In genomic region chr21:30717105-30717504, GRCh38 we compare ENCODE assay signal across 33 cellular contexts. TPM values are rescaled to one million over a fixed set of nuclear protein-coding genes. Genes with fewer than 3 reads are reported as not detected.
DNase-seq lines count a peak whose midpoint lies in the region; ATAC-seq and TF ChIP-seq lines count a peak whose summit lies in the region.
"Had no signal": no experiment of that assay in that cellular context is flagged by ENCODE, and none has a peak within 500 bp of the region (broad histone marks: within the 10 kb centered on the region; RNA-seq: fewer than 3 reads in every experiment).

No MANE protein-coding gene starts in this region.

- in situ Hi-C loops in SK-MEL-5 (cut with HindIII; ENCODE audit: low pct_unique_long_range_greater_than_20kb, low sequenced_read_pairs) = no loop called here

- TF ChIP-seq CTCF in smooth muscle cell (IDR thresholded peaks at IDR 0.05; ENCODE audit: borderline replicate concordance, insufficient read depth, poor library complexity, severe bottlenecking) = no peak

- H3K36me3 Mint-ChIP-seq in activated naive CD4-positive, alpha-beta T cell treated with anti-CD3 and anti-CD28 coated beads, Interleukin-2, amount 50 U/mL, for 24 hours = no peaks in the 10 kb centered on the region
- peaks cover 3% of the 10 kb centered on the region for H3K36me3 Mint-ChIP-seq in activated naive CD8-positive, alpha-beta T cell treated with anti-CD3 and anti-CD28 coated beads for 36 hours
- H3K36me3 Mint-ChIP-seq: CD8-positive, alpha-beta memory T cell; mesothelial cell of epicardium; naive B cell had no signal

- 85% methylated on average over 2 of the region's 2 CpGs for WGBS in smooth muscle cell (ENCODE audit: low lambda C conversion rate)

- DNase-seq in activated naive CD4-positive, alpha-beta T cell treated with Interleukin-2 at 50 U/mL for 16 hours = no peak
- peak; percentile 1 for DNase-seq in SK-MEL-5 (ENCODE audit: low read depth, low spot score)
- no peak for DNase-seq in activated naive CD8-positive, alpha-beta T cell treated with anti-CD3 and anti-CD28 coated beads for 36 hours
- DNase-seq in smooth muscle cell (lab: John Stamatoyannopoulos, UW; ENCODE audit: unreplicated experiment) = no peak
- DNase-seq in iPS-NIHi11 (ENCODE audit: low spot score) = no peak
- DNase-seq: activated T-cell treated with anti-CD3 and anti-CD28 coated beads, Interleukin-2, amount 50 U/mL, for 1 hour; body of pancreas; CD8-positive, alpha-beta memory T cell; erythroblast; kidney; left ventricle myocardium superior; naive B cell; NCI-H1436; NCI-H2081 treated with DMSO at 0.1 percent for 48 hours; NCI-H2227 treated with DMSO at 0.1 percent for 48 hours; NCI-H69; Peyer's patch; posterior cingulate gyrus; right cardiac atrium; SIG-M5; stimulated activated CD4-positive, alpha-beta T cell treated with anti-CD3 and anti-CD28 coated beads, Interleukin-1b, Interleukin-23, amount 100 ng/mL, for 48 hours; stimulated activated naive CD8-positive, alpha-beta T cell treated with anti-CD3 and anti-CD28 coated beads, Interleukin-15, amount 100 ng/mL, for 72 hours had no signal

- no peaks in the 10 kb centered on the region for H3K27me3 ChIP-seq in smooth muscle cell (ENCODE audit: low read depth)
- H3K27me3 ChIP-seq: body of pancreas, Peyer's patch had no signal

- H3K4me3 Mint-ChIP-seq in activated naive CD4-positive, alpha-beta T cell treated with anti-CD3 and anti-CD28 coated beads, Interleukin-2, amount 50 U/mL, for 24 hours = no peak overlapping the region
- no peak overlapping the region for H3K4me3 Mint-ChIP-seq in activated naive CD8-positive, alpha-beta T cell treated with anti-CD3 and anti-CD28 coated beads for 36 hours
- H3K4me3 Mint-ChIP-seq: CD8-positive, alpha-beta memory T cell; central memory CD8-positive, alpha-beta T cell; dendritic cell treated with granulocyte-macrophage colony-stimulating factor and Interleukin-4, amounts not matched to agents 40 ng/mL and 50 ng/mL, for 4 days; GM23338; mesothelial cell of epicardium; naive B cell; stimulated activated naive CD8-positive, alpha-beta T cell treated with anti-CD3 and anti-CD28 coated beads, Interleukin-15, amount 100 ng/mL, for 72 hours had no signal

- H3K9me3 ChIP-seq in smooth muscle cell (replicated peaks; ENCODE audit: low read depth) = no peaks in the 10 kb centered on the region
- H3K9me3 ChIP-seq: body of pancreas, Peyer's patch had no signal

- H3K36me3 ChIP-seq in smooth muscle cell (ENCODE audit: low read depth) = no peaks in the 10 kb centered on the region
- H3K36me3 ChIP-seq: Peyer's patch had no signal

- H3K4me3 ChIP-seq in smooth muscle cell = no peak overlapping the region
- H3K4me3 ChIP-seq: body of pancreas, GM23338, Peyer's patch had no signal

- H3K4me1 ChIP-seq in smooth muscle cell (ENCODE audit: low read depth) = no peaks in the 10 kb centered on the region
- H3K4me1 ChIP-seq: body of pancreas, Peyer's patch had no signal

- peaks cover 39% of the 10 kb centered on the region for H3K4me1 Mint-ChIP-seq in activated naive CD4-positive, alpha-beta T cell treated with anti-CD3 and anti-CD28 coated beads, Interleukin-2, amount 50 U/mL, for 24 hours
- peaks cover 19% of the 10 kb centered on the region for H3K4me1 Mint-ChIP-seq in activated naive CD8-positive, alpha-beta T cell treated with anti-CD3 and anti-CD28 coated beads for 36 hours
- H3K4me1 Mint-ChIP-seq: central memory CD8-positive, alpha-beta T cell; GM23338; mesothelial cell of epicardium; naive B cell had no signal

- peak overlapping the region; percentile 97 for H3K27ac Mint-ChIP-seq in activated naive CD4-positive, alpha-beta T cell treated with anti-CD3 and anti-CD28 coated beads, Interleukin-2, amount 50 U/mL, for 24 hours
- H3K27ac Mint-ChIP-seq in activated naive CD8-positive, alpha-beta T cell treated with anti-CD3 and anti-CD28 coated beads for 36 hours = peak overlapping the region; percentile 83
- H3K27ac Mint-ChIP-seq: dendritic cell treated with granulocyte-macrophage colony-stimulating factor and Interleukin-4, amounts not matched to agents 40 ng/mL and 50 ng/mL, for 4 days; GM23338; mesothelial cell of epicardium had no signal

- no peaks in the 10 kb centered on the region for H3K79me2 ChIP-seq in smooth muscle cell (ENCODE audit: low read depth)

- H3K9me3 Mint-ChIP-seq in activated naive CD4-positive, alpha-beta T cell treated with anti-CD3 and anti-CD28 coated beads, Interleukin-2, amount 50 U/mL, for 24 hours = peaks cover 13% of the 10 kb centered on the region
- H3K9me3 Mint-ChIP-seq in activated naive CD8-positive, alpha-beta T cell treated with anti-CD3 and anti-CD28 coated beads for 36 hours = peaks cover 6% of the 10 kb centered on the region
- H3K9me3 Mint-ChIP-seq: central memory CD8-positive, alpha-beta T cell; GM23338 had no signal

- no peak for ATAC-seq in HG03342 (IDR thresholded peaks at IDR 0.05; ENCODE audit: unreplicated experiment)
- ATAC-seq: activated CD4-positive, CD25-positive, alpha-beta regulatory T cell treated with anti-CD3 and anti-CD28 coated beads, Interleukin-2, amount 50 U/mL, for 24 hours; body of pancreas; GM23338; HepG2; left ventricle myocardium superior; right cardiac atrium; stimulated activated naive CD8-positive, alpha-beta T cell treated with anti-CD3 and anti-CD28 coated beads, Interleukin-15, amount 100 ng/mL, for 72 hours had no signal

- no peak overlapping the region for H3K4me2 ChIP-seq in smooth muscle cell
- H3K4me2 ChIP-seq: GM23338 had no signal

- no peaks in the 10 kb centered on the region for H3F3A ChIP-seq in smooth muscle cell (ENCODE audit: low read depth)

- no peak overlapping the region for H2AFZ ChIP-seq in smooth muscle cell (ENCODE audit: low read depth)
- H2AFZ ChIP-seq: GM23338 had no signal

- no peaks in the 10 kb centered on the region for H4K20me1 ChIP-seq in smooth muscle cell (ENCODE audit: low read depth)

- H3K27me3 Mint-ChIP-seq in activated naive CD4-positive, alpha-beta T cell treated with anti-CD3 and anti-CD28 coated beads, Interleukin-2, amount 50 U/mL, for 24 hours = no peaks in the 10 kb centered on the region
- no peaks in the 10 kb centered on the region for H3K27me3 Mint-ChIP-seq in activated naive CD8-positive, alpha-beta T cell treated with anti-CD3 and anti-CD28 coated beads for 36 hours
- H3K27me3 Mint-ChIP-seq: central memory CD8-positive, alpha-beta T cell; dendritic cell treated with granulocyte-macrophage colony-stimulating factor and Interleukin-4, amounts not matched to agents 40 ng/mL and 50 ng/mL, for 4 days; naive B cell; stimulated activated naive CD8-positive, alpha-beta T cell treated with anti-CD3 and anti-CD28 coated beads, Interleukin-15, amount 100 ng/mL, for 72 hours had no signal

- no peak overlapping the region for H3K9ac ChIP-seq in smooth muscle cell (ENCODE audit: low read depth)

- H3K27ac ChIP-seq in smooth muscle cell (ENCODE audit: low read depth) = peak overlapping the region; percentile 80
- H3K27ac ChIP-seq: body of pancreas, Peyer's patch had no signal

RNA-seq across cellular contexts. Expression of gene KRTAP21-3, which starts 1.5 kb away (rescaled TPM):
- not detected in 2 replicates for total RNA-seq in SK-MEL-5 (2014; rRNA removed; shearing (Covaris generic))
- polyA plus RNA-seq in SK-MEL-5 (2015; cell fraction: cytosol; rRNA removed) = not detected in 2 replicates
- not detected in 2 replicates for polyA plus RNA-seq in SK-MEL-5 (2015; cell fraction: nucleus; rRNA removed)
- not detected for total RNA-seq in activated naive CD8-positive, alpha-beta T cell treated with anti-CD3 and anti-CD28 coated beads for 36 hours
- not detected in 2 replicates for total RNA-seq in smooth muscle cell
- not detected in 2 replicates for polyA plus RNA-seq in smooth muscle cell
- total RNA-seq: activated CD8-positive, alpha-beta memory T cell treated with anti-CD3 and anti-CD28 coated beads for 36 hours; body of pancreas; CD8-positive, alpha-beta memory T cell; GM23338; HepG2; kidney; left ventricle myocardium superior; mesothelial cell of epicardium; Peyer's patch; right cardiac atrium had no signal
- polyA plus RNA-seq: BJ; CD8-positive, alpha-beta memory T cell; GM23338; HepG2; right cardiac atrium; thymus had no signal

RNA-seq across cellular contexts. Expression of gene KRTAP21-2, which starts 30.0 kb away (rescaled TPM):
- total RNA-seq in SK-MEL-5 (2014; rRNA removed; shearing (Covaris generic)) = not detected in 2 replicates
- not detected in 2 replicates for polyA plus RNA-seq in SK-MEL-5 (2015; cell fraction: cytosol; rRNA removed)
- not detected in 2 replicates for polyA plus RNA-seq in SK-MEL-5 (2015; cell fraction: nucleus; rRNA removed)
- total RNA-seq in activated naive CD8-positive, alpha-beta T cell treated with anti-CD3 and anti-CD28 coated beads for 36 hours = not detected
- total RNA-seq in smooth muscle cell = not detected in 2 replicates
- not detected in 2 replicates for polyA plus RNA-seq in smooth muscle cell
- total RNA-seq: activated CD8-positive, alpha-beta memory T cell treated with anti-CD3 and anti-CD28 coated beads for 36 hours; body of pancreas; CD8-positive, alpha-beta memory T cell; GM23338; HepG2; kidney; left ventricle myocardium superior; mesothelial cell of epicardium; Peyer's patch; right cardiac atrium had no signal
- polyA plus RNA-seq: BJ; CD8-positive, alpha-beta memory T cell; GM23338; HepG2; right cardiac atrium; thymus had no signal

RNA-seq across cellular contexts. Expression of gene KRTAP21-1, which starts 38.1 kb away (rescaled TPM):
- total RNA-seq in SK-MEL-5 (2014; rRNA removed; shearing (Covaris generic)) = not detected in 2 replicates
- not detected in 2 replicates for polyA plus RNA-seq in SK-MEL-5 (2015; cell fraction: cytosol; rRNA removed)
- polyA plus RNA-seq in SK-MEL-5 (2015; cell fraction: nucleus; rRNA removed) = not detected in 2 replicates
- total RNA-seq in activated naive CD8-positive, alpha-beta T cell treated with anti-CD3 and anti-CD28 coated beads for 36 hours = not detected
- total RNA-seq in smooth muscle cell = not detected in 2 replicates
- not detected in 2 replicates for polyA plus RNA-seq in smooth muscle cell
- total RNA-seq: activated CD8-positive, alpha-beta memory T cell treated with anti-CD3 and anti-CD28 coated beads for 36 hours; body of pancreas; CD8-positive, alpha-beta memory T cell; GM23338; HepG2; kidney; left ventricle myocardium superior; mesothelial cell of epicardium; Peyer's patch; right cardiac atrium had no signal
- polyA plus RNA-seq: BJ; CD8-positive, alpha-beta memory T cell; GM23338; HepG2; right cardiac atrium; thymus had no signal
